In genomic region chr6:14235653-14236356, GRCh38 we compare ENCODE assay signal across 22 cellular contexts.
"Had no signal": no experiment of that assay in that cellular context is flagged by ENCODE, and none has a peak within 500 bp of the region (broad histone marks: within the 10 kb centered on the region; RNA-seq: fewer than 3 reads in every experiment).

No MANE protein-coding gene starts in this region.

- H3K9me3 ChIP-seq: breast epithelium, right lobe of liver, thoracic aorta, upper lobe of left lung had no signal

- ATAC-seq: activated T-cell treated with anti-CD3 and anti-CD28 coated beads, Interleukin-2, amount 50 U/mL, for 4 hours; effector memory CD8-positive, alpha-beta T cell; esophagus mucosa; left cardiac atrium; mucosa of descending colon; right lobe of liver; WTC11 had no signal

- H3K27ac ChIP-seq: adrenal gland, breast epithelium, dorsolateral prefrontal cortex, right lobe of liver, thoracic aorta, upper lobe of left lung had no signal

- DNase-seq: activated CD8-positive, alpha-beta memory T cell treated with anti-CD3 and anti-CD28 coated beads, Interleukin-2, amount 50 U/mL, for 48 hours; activated naive CD4-positive, alpha-beta T cell; activated T-cell treated with anti-CD3 and anti-CD28 coated beads, Interleukin-2, amount 50 U/mL, for 4 hours; adrenal gland; dorsolateral prefrontal cortex; effector memory CD8-positive, alpha-beta T cell; foreskin melanocyte; hippocampal formation; left cardiac atrium; mucosa of descending colon; occipital lobe; right lobe of liver; small intestine; stimulated activated CD4-positive, alpha-beta T cell treated with anti-CD3 and anti-CD28 coated beads, Interleukin-15, amount 100 ng/mL, for 24 hours; stimulated activated CD8-positive, alpha-beta memory T cell treated with anti-CD3 and anti-CD28 coated beads, Interleukin-4, amount 100 ng/mL, for 48 hours; stimulated activated naive CD4-positive, alpha-beta T cell; T-helper 1 cell; upper lobe of left lung had no signal

- H3K36me3 ChIP-seq: adrenal gland, breast epithelium, right lobe of liver, thoracic aorta, upper lobe of left lung had no signal

- H3K27me3 ChIP-seq: breast epithelium, right lobe of liver, upper lobe of left lung had no signal

- H3K4me1 ChIP-seq: adrenal gland, breast epithelium, right lobe of liver had no signal

- H3K4me3 ChIP-seq: adrenal gland, breast epithelium, dorsolateral prefrontal cortex, mucosa of descending colon, right lobe of liver, thoracic aorta, upper lobe of left lung had no signal
